In the genomic region with DNA sequence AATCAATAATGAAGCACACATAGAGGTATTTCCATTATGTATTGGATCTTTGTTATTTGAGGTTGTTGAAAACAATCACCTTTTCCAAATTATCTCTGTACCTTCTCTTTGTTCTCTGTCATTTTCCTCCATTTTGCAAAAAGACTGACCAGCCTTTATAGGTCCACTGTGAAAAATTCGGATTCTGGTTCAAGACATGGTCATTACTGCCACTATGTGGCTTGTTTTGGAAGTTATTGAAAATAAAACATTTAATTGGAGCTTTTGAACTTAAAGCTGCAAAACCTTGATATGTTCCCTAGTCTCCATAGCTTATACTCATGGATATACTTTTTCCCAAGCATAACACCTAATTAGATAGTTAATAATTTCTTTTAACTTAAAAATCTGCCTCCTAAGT, we compare ENCODE assay signal across 10 cellular contexts.
A peak's percentile ranks its signal among the peaks of the same experiment; 100 is the strongest.
DNase-seq lines count a peak whose midpoint lies in the region; ATAC-seq, FAIRE-seq and TF ChIP-seq lines count a peak whose summit lies in the region.
"Had no signal": no experiment of that assay in that cellular context is flagged by ENCODE, and none has a peak within 500 bp of the region (broad histone marks: within the 10 kb centered on the region; RNA-seq: fewer than 3 reads in every experiment).

No MANE protein-coding gene starts in this region.

- peak; percentile 68 for FAIRE-seq in H1 (lab: Jason Lieb, UNC)

- H2AK5ac ChIP-seq in H1 (ENCODE audit: low read depth, low read length), result no peak overlapping the region

- no peak overlapping the region for H4K5ac ChIP-seq in H1 (ENCODE audit: insufficient read length, low read depth, low read length)

- POLR2A ChIA-PET in GM10248 (lab: Yijun Ruan, JAX) (no interaction called here), H1 (lab: Charles Lee; ENCODE audit: partially characterized antibody) (no interaction called here)

- no peak overlapping the region for H3K23ac ChIP-seq in H1 (ENCODE audit: insufficient read length)

- H3K18ac ChIP-seq in H1 (ENCODE audit: extremely low read depth, low read length), result no peak overlapping the region

- peak; percentile 37 for TF ChIP-seq CTCF in GM10248 (IDR thresholded peaks at IDR 0.05; ENCODE audit: control extremely low read depth, extremely low read depth, low read depth, missing control alignments)
- TF ChIP-seq CTCF in NB4 (IDR thresholded peaks at IDR 0.05; ENCODE audit: low read depth, low read length), result peak; percentile 18
- TF ChIP-seq CTCF in H1 (IDR thresholded peaks at IDR 0.05; ENCODE audit: control extremely low read depth in 1 of 3, insufficient read depth in 1 of 3, low read depth in 1 of 3, low read length in 3 of 3), result peak in 2 of 3 experiments; percentile 30 to 35; a peak in 2 of 4 replicates
- peak; percentile 49 for TF ChIP-seq CTCF in progenitor cell of endocrine pancreas (IDR thresholded peaks at IDR 0.05; ENCODE audit: unreplicated experiment)

- H2BK15ac ChIP-seq in H1 (ENCODE audit: low read length), result no peak overlapping the region

- TF ChIP-seq RAD21 in H1 (IDR thresholded peaks at IDR 0.05 in 1 of 2, conservative IDR thresholded peaks at IDR 0.05 in 1 of 2; ENCODE audit: low read depth in 2 of 2, low read length in 2 of 2), result peak; percentile 70 to 80

- no peaks in the 10 kb centered on the region for H3K27me3 Mint-ChIP-seq in progenitor cell of endocrine pancreas

- no peak overlapping the region for H3K9ac ChIP-seq in H1 (replicated peaks in 1 of 4; ENCODE audit: extremely low read depth in 1 of 4, low read depth in 3 of 4, low read length in 3 of 4)

- no peak overlapping the region for H3K27ac Mint-ChIP-seq in progenitor cell of endocrine pancreas

- H3K79me2 ChIP-seq in H1 (ENCODE audit: control insufficient read depth in 1 of 2, insufficient read depth in 2 of 2, low read length in 2 of 2), result no peaks in the 10 kb centered on the region

- H3K23me2 ChIP-seq in H1 (ENCODE audit: low read depth, low read length), result no peaks in the 10 kb centered on the region

- no peak overlapping the region for H3K27ac ChIP-seq in H1 (ENCODE audit: low read depth, low read length)
- H3K27ac ChIP-seq: SJCRH30, skin epidermis had no signal

- no peaks in the 10 kb centered on the region for H3K36me3 Mint-ChIP-seq in progenitor cell of endocrine pancreas (ENCODE audit: insufficient read depth)

- no peak overlapping the region for H2BK120ac ChIP-seq in H1 (replicated peaks; ENCODE audit: low read depth, low read length)

- no peak overlapping the region for H2BK20ac ChIP-seq in H1 (ENCODE audit: low read length)

- no peak overlapping the region for H3K4ac ChIP-seq in H1 (replicated peaks; ENCODE audit: insufficient read length, low read depth, low read length)

- H2AFZ ChIP-seq in H1 (ENCODE audit: low read length), result no peak overlapping the region

- 90% methylated on average over 1 of the region's 1 CpG; no CpG with 5 or more reads in 1 of the 2 experiments for WGBS in H1 (ENCODE audit: extremely low coverage in 1 of 2, insufficient coverage in 1 of 2, insufficient read length in 1 of 2, insufficient replicate concordance in 2 of 2, low coverage in 1 of 2, low lambda C conversion rate in 2 of 2, missing lambda C conversion rate in 1 of 2), 2 experiments

- H3K4me1 Mint-ChIP-seq in progenitor cell of endocrine pancreas (ENCODE audit: low read depth), result peaks cover 11% of the 10 kb centered on the region

- H3K4me2 ChIP-seq in H1 (ENCODE audit: insufficient read depth in 1 of 2, low read depth in 2 of 2, low read length in 2 of 2), result no peak overlapping the region

- H2BK12ac ChIP-seq in H1 (ENCODE audit: low read depth, low read length), result no peak overlapping the region

- no peaks in the 10 kb centered on the region for H3K9me3 Mint-ChIP-seq in progenitor cell of endocrine pancreas (ENCODE audit: low read depth)

- DNase-seq in GM10248 (ENCODE audit: extremely low spot score) (no peak), NB4 (ENCODE audit: low read depth) (peak; percentile 35), H1 (ENCODE audit: low read depth in 1 of 2, low spot score in 2 of 2) (no peak), progenitor cell of endocrine pancreas (ENCODE audit: low spot score, unreplicated experiment) (no peak), HuH-7.5 (ENCODE audit: low spot score) (no peak), NCI-H2029 treated with DMSO at 0.1 percent for 48 hours (lab: John Stamatoyannopoulos, UW) (no peak)
- DNase-seq: head of caudate nucleus had no signal

- H4K91ac ChIP-seq in H1 (replicated peaks; ENCODE audit: insufficient read length, low read length), result no peak overlapping the region

- TF ChIP-seq EP300 in H1 (IDR thresholded peaks at IDR 0.05; ENCODE audit: borderline replicate concordance in 1 of 2, low read depth in 2 of 2, low read length in 2 of 2), result no peak

- H3K4me3 Mint-ChIP-seq in progenitor cell of endocrine pancreas (ENCODE audit: low read depth), result no peak overlapping the region

- no peak for ATAC-seq in GM18498 (IDR thresholded peaks at IDR 0.05; ENCODE audit: unreplicated experiment)

- H2BK5ac ChIP-seq in H1 (ENCODE audit: low read depth, low read length), result no peak overlapping the region

- H3K4me1 ChIP-seq in H1 (replicated peaks in 1 of 4; ENCODE audit: control insufficient read depth in 3 of 4, insufficient read depth in 4 of 4, low read length in 3 of 4), result peaks cover 0 to 4% (median 3%) of the 10 kb centered on the region in 4 experiments; a peak in 3 of 7 replicates
- H3K4me1 ChIP-seq: SJCRH30 had no signal

- H3K9me3 ChIP-seq in H1 (ENCODE audit: insufficient read depth in 2 of 2, low read depth in 1 of 2, low read length in 1 of 2), result no peaks in the 10 kb centered on the region
- H3K9me3 ChIP-seq: SJCRH30 had no signal

- no peaks in the 10 kb centered on the region for H3K79me1 ChIP-seq in H1 (ENCODE audit: low read depth, low read length)

- TF ChIP-seq POLR2A in NB4 (IDR thresholded peaks at IDR 0.05; ENCODE audit: extremely low read depth, insufficient read length) (no peak), H1 (IDR thresholded peaks at IDR 0.05; ENCODE audit: control extremely low read depth in 1 of 2, low read depth in 2 of 2, low read length in 2 of 2) (no peak)

- H4K8ac ChIP-seq in H1 (ENCODE audit: extremely low read depth, insufficient read depth, low read length), result no peak overlapping the region

- no peaks in the 10 kb centered on the region for H3K36me3 ChIP-seq in H1 (ENCODE audit: control insufficient read depth in 2 of 4, insufficient read depth in 4 of 4, low read length in 3 of 4)
- H3K36me3 ChIP-seq: SJCRH30 had no signal

- CTCF ChIA-PET in GM10248 (lab: Yijun Ruan, JAX) (interaction anchor here (0.7 to 1.3 kb wide), 16 partner anchors 10 to 902 kb away, joined by 3 to 6 read pairs (median 4); no protein-coding TSS in a partner anchor), H1 (lab: Charles Lee; ENCODE audit: partially characterized antibody) (interaction anchor here (0.6 to 1.5 kb wide), 16 partner anchors 10 to 458 kb away, joined by 3 to 6 read pairs (median 3); no protein-coding TSS in a partner anchor)

- no peak overlapping the region for H3K14ac ChIP-seq in H1 (ENCODE audit: insufficient read length)

- no peak overlapping the region for H3K56ac ChIP-seq in H1 (replicated peaks; ENCODE audit: insufficient read length, low read depth, low read length)

- no peaks in the 10 kb centered on the region for H3K27me3 ChIP-seq in H1 (replicated peaks in 1 of 4; ENCODE audit: control insufficient read depth in 3 of 4, extremely low read depth in 1 of 4, insufficient read depth in 3 of 4, low read length in 3 of 4)
- H3K27me3 ChIP-seq: SJCRH30 had no signal

- no peaks in the 10 kb centered on the region for H4K20me1 ChIP-seq in H1 (replicated peaks in 1 of 2; ENCODE audit: control insufficient read depth in 1 of 2, insufficient read depth in 2 of 2, low read length in 2 of 2)

- H3K4me3 ChIP-seq in NB4 (ENCODE audit: low read depth, low read length), result no peak overlapping the region
- H3K4me3 ChIP-seq in H1 (ENCODE audit: extremely low read depth in 1 of 4, insufficient read depth in 2 of 4, low read depth in 3 of 4, low read length in 4 of 4), result no peak overlapping the region
- H3K4me3 ChIP-seq: SJCRH30, skin epidermis had no signal

TF ChIP-seq in H1, 55 proteins besides CTCF, POLR2A, EP300 and RAD21:
- TF ChIP-seq SAP30 (IDR thresholded peaks at IDR 0.05; ENCODE audit: insufficient read depth, insufficient replicate concordance, low read length) (no peak), SP4 (IDR thresholded peaks at IDR 0.05; ENCODE audit: low read length) (no peak), RFX5 (IDR thresholded peaks at IDR 0.05; ENCODE audit: borderline replicate concordance, low read depth, low read length) (no peak), SRF (IDR thresholded peaks at IDR 0.05; ENCODE audit: low read depth, low read length) (no peak), BCL11A (IDR thresholded peaks at IDR 0.05; ENCODE audit: low read depth in 2 of 2, low read length in 2 of 2) (no peak), CBX8 (IDR thresholded peaks at IDR 0.05; ENCODE audit: borderline replicate concordance, low read depth, low read length) (no peak), KDM4A (IDR thresholded peaks at IDR 0.05; ENCODE audit: low read depth, low read length, severe bottlenecking) (no peak), KDM1A (IDR thresholded peaks at IDR 0.05; ENCODE audit: borderline replicate concordance, low read length) (no peak), BRCA1 (IDR thresholded peaks at IDR 0.05; ENCODE audit: low read depth, low read length) (no peak), POU5F1 (IDR thresholded peaks at IDR 0.05; ENCODE audit: low read depth, low read length) (no peak), POLR2AphosphoS5 (IDR thresholded peaks at IDR 0.05; ENCODE audit: low read depth, low read length) (no peak), JUND (IDR thresholded peaks at IDR 0.05; ENCODE audit: low read length) (no peak), TEAD4 (IDR thresholded peaks at IDR 0.05; ENCODE audit: low read depth, low read length) (no peak), SP2 (IDR thresholded peaks at IDR 0.05; ENCODE audit: low read length) (no peak), TCF12 (IDR thresholded peaks at IDR 0.05; ENCODE audit: low read depth, low read length) (no peak), KDM5A (IDR thresholded peaks at IDR 0.05; ENCODE audit: low read length) (no peak), HDAC6 (IDR thresholded peaks at IDR 0.05; ENCODE audit: low read depth, low read length) (no peak), CREB1 (IDR thresholded peaks at IDR 0.05) (no peak), RNF2 (IDR thresholded peaks at IDR 0.05; ENCODE audit: borderline replicate concordance, low read depth, low read length, missing control alignments, poor library complexity, severe bottlenecking) (no peak)
- TF ChIP-seq, protein P1, sequence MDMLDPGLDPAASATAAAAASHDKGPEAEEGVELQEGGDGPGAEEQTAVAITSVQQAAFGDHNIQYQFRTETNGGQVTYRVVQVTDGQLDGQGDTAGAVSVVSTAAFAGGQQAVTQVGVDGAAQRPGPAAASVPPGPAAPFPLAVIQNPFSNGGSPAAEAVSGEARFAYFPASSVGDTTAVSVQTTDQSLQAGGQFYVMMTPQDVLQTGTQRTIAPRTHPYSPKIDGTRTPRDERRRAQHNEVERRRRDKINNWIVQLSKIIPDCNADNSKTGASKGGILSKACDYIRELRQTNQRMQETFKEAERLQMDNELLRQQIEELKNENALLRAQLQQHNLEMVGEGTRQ (IDR thresholded peaks at IDR 0.05; ENCODE audit: low read length), result no peak
